In genomic region chr5:135718151-135718550, GRCh38 we compare ENCODE assay signal across 17 cellular contexts.
A peak's percentile ranks its signal among the peaks of the same experiment; 100 is the strongest.
DNase-seq lines count a peak whose midpoint lies in the region; ATAC-seq, FAIRE-seq and TF ChIP-seq lines count a peak whose summit lies in the region.
"Had no signal": no experiment of that assay in that cellular context is flagged by ENCODE, and none has a peak within 500 bp of the region (broad histone marks: within the 10 kb centered on the region; RNA-seq: fewer than 3 reads in every experiment).

No MANE protein-coding gene starts in this region.

- POLR2A ChIA-PET in CD4-positive, alpha-beta T cell (lab: Charles Lee) = no interaction called here

- FAIRE-seq in RCC 7860 (lab: Jason Lieb, UNC) (no peak), urothelium cell line (lab: Jason Lieb, UNC) (no peak)

- DNase-seq in HCEC 1CT (peak; percentile 35), RCC 7860 (ENCODE audit: low spot score) (peak; percentile 26), fibroblast of mammary gland (ENCODE audit: low read depth) (peak; percentile 70), urothelium cell line (ENCODE audit: low spot score) (peak; percentile 72)
- no peak for DNase-seq in CD4-positive, alpha-beta T cell
- DNase-seq: activated naive CD8-positive, alpha-beta T cell treated with anti-CD3 and anti-CD28 coated beads for 36 hours; left ventricle myocardium inferior; naive thymus-derived CD8-positive, alpha-beta T cell; NCI-H1436 treated with DMSO at 0.1 percent for 48 hours; NCI-H510A treated with DMSO at 0.1 percent for 48 hours; psoas muscle; T-helper 2 cell had no signal

- CTCF ChIA-PET in CD4-positive, alpha-beta T cell (lab: Charles Lee) = no interaction called here

- no peaks in the 10 kb centered on the region for H3K36me3 Mint-ChIP-seq in CD4-positive, alpha-beta T cell (ENCODE audit: low read depth)
- H3K36me3 Mint-ChIP-seq: activated naive CD8-positive, alpha-beta T cell treated with anti-CD3 and anti-CD28 coated beads for 36 hours; IgD-negative memory B cell; naive thymus-derived CD8-positive, alpha-beta T cell had no signal

- H3K27ac Mint-ChIP-seq in CD4-positive, alpha-beta T cell = no peak overlapping the region
- H3K27ac Mint-ChIP-seq: activated naive CD8-positive, alpha-beta T cell treated with anti-CD3 and anti-CD28 coated beads for 36 hours; IgD-negative memory B cell; naive thymus-derived CD8-positive, alpha-beta T cell had no signal

- no peak overlapping the region for H3K27ac ChIP-seq in CD4-positive, alpha-beta T cell (ENCODE audit: low read depth, low read length)
- H3K27ac ChIP-seq: left ventricle myocardium inferior, psoas muscle, thoracic aorta had no signal

- H3K27me3 ChIP-seq in CD4-positive, alpha-beta T cell (ENCODE audit: control insufficient read depth, insufficient read depth, low read length) = no peaks in the 10 kb centered on the region

- intact Hi-C loops in CD4-positive, alpha-beta T cell (cut with DNase I, micrococcal nuclease) = no loop called here

- H3K4me3 Mint-ChIP-seq in CD4-positive, alpha-beta T cell = no peak overlapping the region
- H3K4me3 Mint-ChIP-seq: activated naive CD8-positive, alpha-beta T cell treated with anti-CD3 and anti-CD28 coated beads for 36 hours; IgD-negative memory B cell; naive thymus-derived CD8-positive, alpha-beta T cell had no signal

- no peak for ATAC-seq in HG03025 (IDR thresholded peaks at IDR 0.05; ENCODE audit: low FRiP score, unreplicated experiment)
- ATAC-seq in CD4-positive, alpha-beta T cell (ENCODE audit: poor library complexity) = no peak
- no peak for ATAC-seq in HG03469 (IDR thresholded peaks at IDR 0.05; ENCODE audit: unreplicated experiment)
- ATAC-seq: naive thymus-derived CD8-positive, alpha-beta T cell; Panc1; psoas muscle had no signal

- no peaks in the 10 kb centered on the region for H3K4me1 Mint-ChIP-seq in CD4-positive, alpha-beta T cell (ENCODE audit: low read depth)
- H3K4me1 Mint-ChIP-seq: activated naive CD8-positive, alpha-beta T cell treated with anti-CD3 and anti-CD28 coated beads for 36 hours; IgD-negative memory B cell; naive thymus-derived CD8-positive, alpha-beta T cell had no signal

- no peak overlapping the region for H3K4me3 ChIP-seq in fibroblast of mammary gland (ENCODE audit: control insufficient read depth, low read depth, low read length)
- H3K4me3 ChIP-seq: left ventricle myocardium inferior, psoas muscle, thoracic aorta had no signal

- TF ChIP-seq CTCF in fibroblast of mammary gland (conservative IDR thresholded peaks at IDR 0.05; ENCODE audit: control insufficient read depth, insufficient read depth, low read depth, low read length) = no peak
- TF ChIP-seq CTCF in CD4-positive, alpha-beta T cell (IDR thresholded peaks at IDR 0.05) = no peak

- H3K27me3 Mint-ChIP-seq in CD4-positive, alpha-beta T cell = peaks cover 2% of the 10 kb centered on the region
- H3K27me3 Mint-ChIP-seq: activated naive CD8-positive, alpha-beta T cell treated with anti-CD3 and anti-CD28 coated beads for 36 hours had no signal

- H3K9me3 Mint-ChIP-seq in CD4-positive, alpha-beta T cell = no peaks in the 10 kb centered on the region
- H3K9me3 Mint-ChIP-seq: activated naive CD8-positive, alpha-beta T cell treated with anti-CD3 and anti-CD28 coated beads for 36 hours; IgD-negative memory B cell; naive thymus-derived CD8-positive, alpha-beta T cell had no signal

- no peaks in the 10 kb centered on the region for H3K9me3 ChIP-seq in CD4-positive, alpha-beta T cell (ENCODE audit: control insufficient read depth, low read length)
- H3K9me3 ChIP-seq: left ventricle myocardium inferior, psoas muscle, thoracic aorta had no signal

Comparison
In these comparisons a context has a peak if more than half of its experiments do, and no peak if none do; other contexts are left out.
1. DNase-seq: peak in HCEC 1CT (single experiment), RCC 7860 (single experiment), fibroblast of mammary gland (single experiment) and urothelium cell line (single experiment); none in CD4-positive, alpha-beta T cell (0 of 10).